24 cellular contexts compared by ENCODE assay signal in genomic region chr7:33769930-33770329, GRCh38.
"Had no signal": no experiment of that assay in that cellular context is flagged by ENCODE, and none has a peak within 500 bp of the region (broad histone marks: within the 10 kb centered on the region; RNA-seq: fewer than 3 reads in every experiment).

No MANE protein-coding gene starts in this region.

- H3K4me1 ChIP-seq: SJSA1 had no signal

- DNase-seq: IMR-90, Karpas-422, KG1, MG63, NCI-H1092 treated with DMSO at 0.1 percent for 48 hours, NCI-H1436, NCI-H187, NCI-H2029, NCI-H2081 treated with DMSO at 0.1 percent for 48 hours, NCI-H2171, NCI-H226, NCI-H446, NCI-H510A, NCI-H524 treated with DMSO at 0.1 percent for 48 hours, NCI-H69, NCI-H774, OCI-M1, Right ventricle myocardium superior, RPMI8226, SIG-M5, SW 1271 had no signal

- H3K4me3 ChIP-seq: MG63, SJSA1, SK-N-MC had no signal

- H3K27me3 ChIP-seq: MG63, SJSA1 had no signal

- ATAC-seq: HepG2 had no signal

- H3K36me3 ChIP-seq: MG63, SJSA1 had no signal

- H3K27ac ChIP-seq: SJSA1, SK-N-MC had no signal

- H3K9me3 ChIP-seq: MG63, SJSA1 had no signal
